21 cellular contexts compared by ENCODE assay signal in genomic region chr3:134694946-134695543, GRCh38. TPM values are rescaled to one million over a fixed set of nuclear protein-coding genes. Genes with fewer than 3 reads are reported as not detected.
A peak's percentile ranks its signal among the peaks of the same experiment; 100 is the strongest.
DNase-seq lines count a peak whose midpoint lies in the region; ATAC-seq and TF ChIP-seq lines count a peak whose summit lies in the region.
"Had no signal": no experiment of that assay in that cellular context is flagged by ENCODE, and none has a peak within 500 bp of the region (broad histone marks: within the 10 kb centered on the region; RNA-seq: fewer than 3 reads in every experiment).

No MANE protein-coding gene starts in this region.

- H3K36me3 Mint-ChIP-seq in H9 (ENCODE audit: insufficient read depth in 1 of 3, low read depth in 3 of 3), result no peaks in the 10 kb centered on the region
- H3K36me3 Mint-ChIP-seq in T-helper 17 cell (ENCODE audit: low read depth), result no peaks in the 10 kb centered on the region
- H3K36me3 Mint-ChIP-seq: CD8-positive, alpha-beta T cell had no signal

- H3K9me3 ChIP-seq in left ventricle myocardium inferior (replicated peaks) (no peaks in the 10 kb centered on the region), prostate gland (no peaks in the 10 kb centered on the region), PC-3 (ENCODE audit: low read length) (no peaks in the 10 kb centered on the region), H9 (ENCODE audit: control insufficient read depth, low read depth, low read length) (no peaks in the 10 kb centered on the region), T-helper 17 cell (ENCODE audit: control insufficient read depth, low read length, poor library complexity, severe bottlenecking) (no peaks in the 10 kb centered on the region)

- no peak overlapping the region for H2BK12ac ChIP-seq in H9 (ENCODE audit: insufficient read length, low read depth, low read length)

- H3K4me1 ChIP-seq in left ventricle myocardium inferior (peaks cover 56% of the 10 kb centered on the region), foreskin keratinocyte (peaks cover 5% of the 10 kb centered on the region), prostate gland (replicated peaks) (no peaks in the 10 kb centered on the region), PC-3 (ENCODE audit: insufficient read depth, low read length) (no peaks in the 10 kb centered on the region), H9 (ENCODE audit: insufficient read depth, low read length) (no peaks in the 10 kb centered on the region)

- no peak overlapping the region for H2BK20ac ChIP-seq in H9 (ENCODE audit: low read depth, low read length, poor library complexity, severe bottlenecking)

- no peaks in the 10 kb centered on the region for H3K79me1 ChIP-seq in H9 (ENCODE audit: insufficient read depth, low read depth, low read length, poor library complexity, severe bottlenecking)

- 46% methylated on average over 7 of the region's 7 CpGs for WGBS in prostate gland
- no CpG with 5 or more reads among the region's 7 CpGs for WGBS in H9 (ENCODE audit: extremely low coverage, insufficient read length, low lambda C conversion rate)

- H2AFZ ChIP-seq in PC-3 (ENCODE audit: low read length), result no peak overlapping the region
- no peak overlapping the region for H2AFZ ChIP-seq in H9 (ENCODE audit: low read length)

- no peak overlapping the region for H3K4ac ChIP-seq in H9 (ENCODE audit: low read depth, low read length)

- no peak overlapping the region for H3K4me3 Mint-ChIP-seq in H9
- no peak overlapping the region for H3K4me3 Mint-ChIP-seq in T-helper 17 cell
- H3K4me3 Mint-ChIP-seq: CD8-positive, alpha-beta T cell had no signal

- H3K18ac ChIP-seq in H9 (ENCODE audit: insufficient read length, low read depth, low read length), result no peak overlapping the region

- H3K4me3 ChIP-seq in left ventricle myocardium inferior (no peak overlapping the region), prostate gland (no peak overlapping the region), PC-3 (ENCODE audit: low read length) (no peak overlapping the region)
- H3K4me3 ChIP-seq: K562 had no signal

- no peaks in the 10 kb centered on the region for H3K9me2 ChIP-seq in PC-3 (replicated peaks; ENCODE audit: low read length)

- H3K27ac Mint-ChIP-seq in H9, result no peak overlapping the region
- no peak overlapping the region for H3K27ac Mint-ChIP-seq in T-helper 17 cell
- H3K27ac Mint-ChIP-seq: CD8-positive, alpha-beta T cell had no signal

- BruUV-seq in PC-3 (replicated peaks; lab: Mats Ljungman, UMichigan), result no TSS peak

- H4K20me1 ChIP-seq in PC-3 (ENCODE audit: low read length), result no peaks in the 10 kb centered on the region
- H4K20me1 ChIP-seq in H9 (ENCODE audit: control insufficient read depth, insufficient read depth, insufficient read length), result no peaks in the 10 kb centered on the region

- H3K79me2 ChIP-seq in PC-3 (ENCODE audit: low read length) (no peaks in the 10 kb centered on the region), H9 (ENCODE audit: insufficient read depth, low read length) (no peaks in the 10 kb centered on the region)

- TF ChIP-seq CTCF in left ventricle myocardium inferior (IDR thresholded peaks at IDR 0.05; ENCODE audit: borderline replicate concordance) (no peak), foreskin keratinocyte (conservative IDR thresholded peaks at IDR 0.05) (no peak), prostate gland (IDR thresholded peaks at IDR 0.05) (no peak), PC-3 (conservative IDR thresholded peaks at IDR 0.05; ENCODE audit: low read depth, low read length) (no peak), H9 (conservative IDR thresholded peaks at IDR 0.05) (no peak)

- no peak overlapping the region for H4K8ac ChIP-seq in H9 (replicated peaks; ENCODE audit: insufficient read length, low read depth, low read length)

- no peak overlapping the region for H3K9ac ChIP-seq in PC-3 (ENCODE audit: low read length)
- no peak overlapping the region for H3K9ac ChIP-seq in H9 (ENCODE audit: extremely low read depth, insufficient read length, low read length)

- CTCF ChIA-PET in PC-3 (lab: Charles Lee), result no interaction called here

- H3K27me3 ChIP-seq in left ventricle myocardium inferior (ENCODE audit: low read depth), result no peaks in the 10 kb centered on the region
- H3K27me3 ChIP-seq in foreskin keratinocyte, result no peaks in the 10 kb centered on the region
- no peaks in the 10 kb centered on the region for H3K27me3 ChIP-seq in prostate gland (replicated peaks; ENCODE audit: insufficient read depth)
- no peaks in the 10 kb centered on the region for H3K27me3 ChIP-seq in PC-3 (ENCODE audit: low read length)
- peaks cover 23% of the 10 kb centered on the region; the same call in 1 of the 2 replicates for H3K27me3 ChIP-seq in H9 (ENCODE audit: insufficient read depth, low read length)

- no peaks in the 10 kb centered on the region for H3F3A ChIP-seq in PC-3 (ENCODE audit: low read length, unreplicated experiment)

- H4K5ac ChIP-seq in H9 (ENCODE audit: insufficient read length, low read depth, low read length), result no peak overlapping the region

- H2BK120ac ChIP-seq in H9 (ENCODE audit: low read depth, low read length, poor library complexity, severe bottlenecking), result no peak overlapping the region

- H3K9me3 Mint-ChIP-seq in H9, result no peaks in the 10 kb centered on the region
- H3K9me3 Mint-ChIP-seq: CD8-positive, alpha-beta T cell had no signal

- H3K4me2 ChIP-seq in PC-3 (ENCODE audit: low read length) (no peak overlapping the region), H9 (ENCODE audit: insufficient read depth, insufficient read length, low read length) (no peak overlapping the region)

- no peak overlapping the region for H3K14ac ChIP-seq in H9 (ENCODE audit: insufficient read depth, low read length)

- H3K23me2 ChIP-seq in H9 (ENCODE audit: insufficient read length, low read depth, low read length, poor library complexity, severe bottlenecking), result no peaks in the 10 kb centered on the region

- H3K27me3 Mint-ChIP-seq in H9 (ENCODE audit: low read depth) (peaks cover 93% of the 10 kb centered on the region), T-helper 17 cell (peaks cover 35% of the 10 kb centered on the region)

- DNase-seq in left ventricle myocardium inferior, result no peak
- no peak for DNase-seq in Right ventricle myocardium inferior (ENCODE audit: missing footprints)
- peak; percentile 91 to 94 for DNase-seq in foreskin keratinocyte
- peak; percentile 27 for DNase-seq in prostate gland (ENCODE audit: low spot score)
- no peak for DNase-seq in PC-3
- no peak for DNase-seq in H9
- no peak for DNase-seq in HPDE6-E6E7 (ENCODE audit: extremely low spot score)
- no peak for DNase-seq in T-helper 17 cell
- DNase-seq: 8988T; AML-193; CD8-positive, alpha-beta T cell; NCI-H1092 treated with DMSO at 0.1 percent for 48 hours; NCI-H146; NCI-H2029 treated with DMSO at 0.1 percent for 48 hours; NCI-H2171 treated with DMSO at 0.1 percent for 48 hours; NCI-H526 had no signal

- H3K23ac ChIP-seq in H9 (ENCODE audit: insufficient read length, low read depth, low read length), result no peak overlapping the region

- H2BK5ac ChIP-seq in H9 (ENCODE audit: insufficient read length, low read length), result no peak overlapping the region

- H4K91ac ChIP-seq in H9 (ENCODE audit: insufficient read length, low read depth, low read length), result no peak overlapping the region

- H3K4me1 Mint-ChIP-seq in H9, result peaks cover 8 to 13% of the 10 kb centered on the region in 2 experiments
- no peaks in the 10 kb centered on the region for H3K4me1 Mint-ChIP-seq in T-helper 17 cell

- H3K27ac ChIP-seq in left ventricle myocardium inferior (replicated peaks) (peak overlapping the region; percentile 87), foreskin keratinocyte (no peak overlapping the region), prostate gland (peak overlapping the region; percentile 5 to 46), PC-3 (ENCODE audit: low read length) (no peak overlapping the region), H9 (ENCODE audit: insufficient read length, low read depth, low read length) (no peak overlapping the region)

- H3K36me3 ChIP-seq in left ventricle myocardium inferior (no peaks in the 10 kb centered on the region), prostate gland (no peaks in the 10 kb centered on the region), PC-3 (ENCODE audit: low read depth, low read length) (no peaks in the 10 kb centered on the region)

- no peak overlapping the region for H3K56ac ChIP-seq in H9 (ENCODE audit: insufficient read length, low read depth, low read length)

- POLR2A ChIA-PET in PC-3 (lab: Charles Lee; ENCODE audit: unreplicated experiment), result no interaction called here

- no peak overlapping the region for H3T11ph ChIP-seq in H9 (ENCODE audit: low read length)

- H2BK15ac ChIP-seq in H9 (ENCODE audit: low read depth, low read length), result no peak overlapping the region

- H2AK5ac ChIP-seq in H9 (ENCODE audit: insufficient read length, low read length), result no peak overlapping the region

- intact Hi-C loops in left ventricle myocardium inferior (cut with micrococcal nuclease), result no loop called here
- intact Hi-C loops in Right ventricle myocardium inferior (cut with DNase I), result loop anchor here (5.0 kb wide), 1 partner anchor 57 kb away; no protein-coding TSS in a partner anchor
- intact Hi-C loops in prostate gland (cut with DNase I), result no loop called here
- intact Hi-C loops in PC-3 (cut with micrococcal nuclease), result no loop called here

- TF ChIP-seq POLR2A in prostate gland (IDR thresholded peaks at IDR 0.05), result no peak

- ATAC-seq in Right ventricle myocardium inferior (no peak), foreskin keratinocyte (peak; percentile 87), PC-3 (no peak), T-helper 17 cell (no peak)
- ATAC-seq: CD8-positive, alpha-beta T cell; HepG2; K562 had no signal

RNA-seq across cellular contexts. Expression of gene KY, which starts 44.2 kb away (rescaled TPM):
- total RNA-seq in left ventricle myocardium inferior (12.1 TPM), Right ventricle myocardium inferior (16.7 TPM), foreskin keratinocyte (not detected in 2 replicates), prostate gland (1 to 10 TPM; 1.4 to 1.7 TPM), PC-3 (2014; rRNA removed) (0.29 TPM in 1 of 2 replicates, not detected in the other), H9 (2021) (not detected in 2 replicates), T-helper 17 cell (not detected)
- polyA plus RNA-seq in foreskin keratinocyte, result not detected in 2 replicates
- total RNA-seq: CD8-positive, alpha-beta T cell; G401; HepG2; K562; OCI-LY7; SK-MEL-5 had no signal
- polyA plus RNA-seq: HepG2, K562 had no signal

Comparison
In these comparisons a context has a peak if more than half of its experiments do, and no peak if none do; other contexts are left out.
1. DNase-seq: peak in foreskin keratinocyte (2 of 2) and prostate gland (single experiment); none in left ventricle myocardium inferior (single experiment), Right ventricle myocardium inferior (single experiment), PC-3 (single experiment), H9 (single experiment), HPDE6-E6E7 (single experiment) and T-helper 17 cell (0 of 3).
2. H3K27ac ChIP-seq: peak in left ventricle myocardium inferior (single experiment) and prostate gland (2 of 2); none in foreskin keratinocyte (single experiment), PC-3 (single experiment) and H9 (single experiment).